ENCODE assay signal across 18 cellular contexts in genomic region chr14:23572841-23573240, GRCh38. TPM values are rescaled to one million over a fixed set of nuclear protein-coding genes. Genes with fewer than 3 reads are reported as not detected.
DNase-seq lines count a peak whose midpoint lies in the region; ATAC-seq and TF ChIP-seq lines count a peak whose summit lies in the region.
"Had no signal": no experiment of that assay in that cellular context is flagged by ENCODE, and none has a peak within 500 bp of the region (broad histone marks: within the 10 kb centered on the region; RNA-seq: fewer than 3 reads in every experiment).

No MANE protein-coding gene starts in this region.

- H2AFZ ChIP-seq in mesenchymal stem cell (ENCODE audit: low read depth, low read length), result no peak overlapping the region
- H2AFZ ChIP-seq: PC-9 had no signal

- intact Hi-C loops in dorsolateral prefrontal cortex (cut with DNase I), result no loop called here
- intact Hi-C loops in lower lobe of right lung (cut with DNase I), result no loop called here
- intact Hi-C loops in upper lobe of right lung (cut with DNase I), result no loop called here

- no peak overlapping the region for H3K18ac ChIP-seq in mesenchymal stem cell (ENCODE audit: low read depth in 1 of 2, low read length in 2 of 2)

- 57% methylated on average over 4 of the region's 4 CpGs for WGBS in mesenchymal stem cell

- H3K4me3 ChIP-seq in dorsolateral prefrontal cortex (peak overlapping the region in 7 of 59 donors; percentile 1 to 25 (median 5)), lower lobe of right lung (no peak overlapping the region), upper lobe of right lung (no peak overlapping the region), mesenchymal stem cell (ENCODE audit: insufficient read depth in 1 of 2, low read depth in 1 of 2, low read length in 2 of 2) (no peak overlapping the region)
- H3K4me3 ChIP-seq: A549, PC-9, psoas muscle, thoracic aorta had no signal

- H3K4me2 ChIP-seq in mesenchymal stem cell (ENCODE audit: low read length, poor library complexity, severe bottlenecking), result no peak overlapping the region
- H3K4me2 ChIP-seq: A549, PC-9 had no signal

- no peak overlapping the region for H3K4ac ChIP-seq in mesenchymal stem cell (ENCODE audit: low read depth in 1 of 2, low read length in 2 of 2)

- H3K9ac ChIP-seq in mesenchymal stem cell (ENCODE audit: low read length), result no peak overlapping the region

- H2AK5ac ChIP-seq in mesenchymal stem cell (ENCODE audit: low read length, severe bottlenecking), result no peak overlapping the region

- H2BK15ac ChIP-seq in mesenchymal stem cell (ENCODE audit: low read depth, poor library complexity, severe bottlenecking), result no peak overlapping the region

- no peak overlapping the region for H2BK5ac ChIP-seq in mesenchymal stem cell (ENCODE audit: low read depth, low read length, poor library complexity, severe bottlenecking)

- H4K8ac ChIP-seq in mesenchymal stem cell (ENCODE audit: low read length), result no peak overlapping the region

- peak; percentile 30 for DNase-seq in activated effector memory CD4-positive, alpha-beta T cell treated with anti-CD3 and anti-CD28 coated beads, Interleukin-2, amount 50 U/mL, for 16 hours
- no peak for DNase-seq in activated effector memory CD4-positive, alpha-beta T cell treated with Interleukin-2 at 50 U/mL for 16 hours
- no peak for DNase-seq in dorsolateral prefrontal cortex
- no peak for DNase-seq in lower lobe of right lung
- DNase-seq in upper lobe of right lung, result peak; percentile 59
- no peak for DNase-seq in GM03348 (ENCODE audit: low spot score)
- no peak for DNase-seq in Ammon's horn (ENCODE audit: low spot score)
- DNase-seq in mesenchymal stem cell, result no peak
- DNase-seq: activated B cell treated with CpG ODN at 0.5 μM for 24 hours; activated naive CD4-positive, alpha-beta T cell treated with anti-CD3 and anti-CD28 coated beads for 36 hours; CD8-positive, alpha-beta memory T cell; foreskin melanocyte; NCI-H1694; PC-9; psoas muscle had no signal

- no peak for TF ChIP-seq CTCF in dorsolateral prefrontal cortex (IDR thresholded peaks at IDR 0.05 in 54 of 56, conservative IDR thresholded peaks at IDR 0.05 in 2 of 56; ENCODE audit: low read depth in 1 of 56, partially characterized antibody in 56 of 56)
- no peak for TF ChIP-seq CTCF in lower lobe of right lung (IDR thresholded peaks at IDR 0.05)
- TF ChIP-seq CTCF in upper lobe of right lung (IDR thresholded peaks at IDR 0.05), result no peak

- H3K36me3 ChIP-seq in lower lobe of right lung (no peaks in the 10 kb centered on the region), upper lobe of right lung (no peaks in the 10 kb centered on the region), mesenchymal stem cell (ENCODE audit: control insufficient read depth in 1 of 2, insufficient read depth in 2 of 2, low read depth in 1 of 2, low read length in 2 of 2) (peaks cover 0 to 2% of the 10 kb centered on the region in 2 experiments)
- H3K36me3 ChIP-seq: thoracic aorta had no signal

- H3K9me3 ChIP-seq in lower lobe of right lung (no peaks in the 10 kb centered on the region), upper lobe of right lung (no peaks in the 10 kb centered on the region), mesenchymal stem cell (ENCODE audit: control insufficient read depth, low read length) (no peaks in the 10 kb centered on the region)
- H3K9me3 ChIP-seq: A549, psoas muscle, thoracic aorta had no signal

- H4K91ac ChIP-seq in mesenchymal stem cell (ENCODE audit: low read length), result no peak overlapping the region

- H3K14ac ChIP-seq in mesenchymal stem cell (ENCODE audit: low read length in 2 of 2), result no peak overlapping the region

- no peak overlapping the region for H3K23ac ChIP-seq in mesenchymal stem cell (ENCODE audit: low read length in 2 of 2)

- peaks cover 0 to 31% (median 16%) of the 10 kb centered on the region in 45 donors for H3K27me3 ChIP-seq in dorsolateral prefrontal cortex
- H3K27me3 ChIP-seq in lower lobe of right lung (ENCODE audit: low read depth), result peaks cover 36% of the 10 kb centered on the region
- peaks cover 32% of the 10 kb centered on the region for H3K27me3 ChIP-seq in upper lobe of right lung
- H3K27me3 ChIP-seq in mesenchymal stem cell (ENCODE audit: control insufficient read depth in 1 of 2, insufficient read depth in 1 of 2, low read length in 2 of 2), result peaks cover 57 to 66% of the 10 kb centered on the region in 2 experiments

- no peaks in the 10 kb centered on the region for H3K79me1 ChIP-seq in mesenchymal stem cell (replicated peaks; ENCODE audit: low read length, poor library complexity, severe bottlenecking)

- H3K27ac ChIP-seq in dorsolateral prefrontal cortex (peak overlapping the region in 53 of 59 donors; percentile 1 to 91 (median 58)), lower lobe of right lung (peak overlapping the region; percentile 46), upper lobe of right lung (peak overlapping the region; percentile 72), mesenchymal stem cell (ENCODE audit: low read length, poor library complexity, severe bottlenecking) (no peak overlapping the region)
- H3K27ac ChIP-seq: A549, PC-9, psoas muscle, thoracic aorta had no signal

- ATAC-seq in lower lobe of right lung (peak; percentile 22 to 63), upper lobe of right lung (peak; percentile 61)
- ATAC-seq: A549 had no signal

- H2BK12ac ChIP-seq in mesenchymal stem cell (ENCODE audit: low read length in 2 of 2), result no peak overlapping the region

- H2BK120ac ChIP-seq in mesenchymal stem cell (ENCODE audit: low read depth, low read length), result no peak overlapping the region

- peaks cover 35% of the 10 kb centered on the region for H3K4me1 ChIP-seq in lower lobe of right lung
- H3K4me1 ChIP-seq in upper lobe of right lung, result peaks cover 28% of the 10 kb centered on the region
- peaks cover 15% of the 10 kb centered on the region for H3K4me1 ChIP-seq in mesenchymal stem cell (ENCODE audit: control insufficient read depth, insufficient read depth, low read depth, low read length)
- H3K4me1 ChIP-seq: psoas muscle had no signal

RNA-seq across cellular contexts. Expression of gene AP1G2, which starts 5.2 kb away (rescaled TPM):
- total RNA-seq in dorsolateral prefrontal cortex, result 100 to 1,000 TPM in 99 of 120 experiments, 10 to 100 TPM in 21; 48.8 to 291 (median 147) TPM
- total RNA-seq in lower lobe of right lung, result 146 TPM
- 128 TPM for total RNA-seq in upper lobe of right lung
- 33.4 TPM for polyA plus RNA-seq in mesenchymal stem cell (2013, experiment 1 of 2)
- polyA plus RNA-seq in mesenchymal stem cell (2013, experiment 2 of 2), result 33.4 TPM

RNA-seq across cellular contexts. Expression of gene JPH4, which starts 5.7 kb away (rescaled TPM):
- 100 to 1,000 TPM in 119 of 120 experiments, 10 to 100 TPM in 1; 61.3 to 302 (median 213) TPM for total RNA-seq in dorsolateral prefrontal cortex
- total RNA-seq in lower lobe of right lung, result 5.1 TPM
- total RNA-seq in upper lobe of right lung, result 6.2 TPM
- polyA plus RNA-seq in mesenchymal stem cell (2013, experiment 1 of 2), result 0.04 TPM
- 0.03 TPM for polyA plus RNA-seq in mesenchymal stem cell (2013, experiment 2 of 2)
- total RNA-seq: NCI-H460, PC-9 had no signal
- polyA plus RNA-seq: CD8-positive, alpha-beta memory T cell had no signal

RNA-seq across cellular contexts. Expression of gene THTPA, which starts 16.8 kb away (rescaled TPM):
- total RNA-seq in dorsolateral prefrontal cortex, result 10 to 100 TPM; 20.2 to 54.1 (median 34.9) TPM
- 19.1 TPM for total RNA-seq in lower lobe of right lung
- 15.5 TPM for total RNA-seq in upper lobe of right lung
- polyA plus RNA-seq in mesenchymal stem cell (2013, experiment 1 of 2), result 7.2 TPM
- polyA plus RNA-seq in mesenchymal stem cell (2013, experiment 2 of 2), result 7.1 TPM

RNA-seq across cellular contexts. Expression of gene ZFHX2, which starts 21.3 kb away (rescaled TPM):
- total RNA-seq in dorsolateral prefrontal cortex, result 10 to 100 TPM; 11.8 to 39.5 (median 21.5) TPM
- 5.1 TPM for total RNA-seq in lower lobe of right lung
- total RNA-seq in upper lobe of right lung, result 2.3 TPM
- polyA plus RNA-seq in mesenchymal stem cell (2013, experiment 1 of 2), result 0.19 TPM
- 0.23 TPM for polyA plus RNA-seq in mesenchymal stem cell (2013, experiment 2 of 2)
- polyA plus RNA-seq: CD8-positive, alpha-beta memory T cell had no signal

Comparison
In these comparisons a context has a peak if more than half of its experiments do, and no peak if none do; other contexts are left out.
1. DNase-seq: peak in activated effector memory CD4-positive, alpha-beta T cell treated with anti-CD3 and anti-CD28 coated beads, Interleukin-2, amount 50 U/mL, for 16 hours (single experiment) and upper lobe of right lung (single experiment); none in activated effector memory CD4-positive, alpha-beta T cell treated with Interleukin-2 at 50 U/mL for 16 hours (single experiment), dorsolateral prefrontal cortex (0 of 10), lower lobe of right lung (single experiment), GM03348 (single experiment), Ammon's horn (single experiment) and mesenchymal stem cell (single experiment).